In the genomic region with DNA sequence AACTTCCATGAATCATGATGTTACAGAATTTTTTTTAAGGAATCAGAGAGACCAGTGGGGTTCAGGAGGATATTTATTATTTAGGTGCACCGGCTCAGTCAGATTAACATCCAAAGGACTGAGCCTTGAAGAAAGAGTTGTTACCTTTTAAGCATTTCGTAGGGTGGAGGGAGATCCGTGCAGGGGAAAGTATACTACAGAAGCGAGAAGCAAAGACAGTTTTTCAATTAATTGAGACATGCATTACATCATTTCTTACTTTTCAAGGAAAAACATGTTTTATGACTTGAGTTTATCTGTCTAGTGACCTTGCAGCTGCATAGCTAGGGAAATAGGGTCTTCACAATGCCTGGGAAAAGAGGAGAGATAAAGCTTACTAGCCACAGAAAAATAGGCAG, we compare ENCODE assay signal across 1 cellular context.
TF ChIP-seq lines count a peak whose summit lies in the region.
"Not testable (repeated sequence)": the region's sequence is repeated elsewhere in the genome, so short reads cannot be mapped to it uniquely, and the experiment has no call there.

No MANE protein-coding gene starts in this region.

TF ChIP-seq in K562, 482 proteins besides CTCF, POLR2A, EP300 and RAD21 (continued from another document):
- not testable (repeated sequence) for TF ChIP-seq PBX2 (CRISPR knock-in tag; IDR thresholded peaks at IDR 0.05; ENCODE audit: low read depth)
- TF ChIP-seq PBX2 (tag; conservative IDR thresholded peaks at IDR 0.05; ENCODE audit: low read depth) (peak; percentile 72), DNMT1 (IDR thresholded peaks at IDR 0.05) (0 out of 2 replicates have a peak, but pooled peaks have one; percentile 70), AFF1 (IDR thresholded peaks at IDR 0.05; ENCODE audit: low read depth in 1 of 2, partially characterized antibody in 2 of 2) (peak in 1 of 2 experiments; percentile 42)
TF ChIP-seq in K562: peak in this region for 55; not testable (repeated sequence) for 427.
